In genomic region chr5:53343187-53343586, GRCh38 we compare ENCODE assay signal across 1 cellular context.
TF ChIP-seq lines count a peak whose summit lies in the region.

No MANE protein-coding gene starts in this region.

TF ChIP-seq in SK-N-SH, 30 proteins besides CTCF, POLR2A, EP300 and RAD21 (continued from another document):
- TF ChIP-seq, protein P1, sequence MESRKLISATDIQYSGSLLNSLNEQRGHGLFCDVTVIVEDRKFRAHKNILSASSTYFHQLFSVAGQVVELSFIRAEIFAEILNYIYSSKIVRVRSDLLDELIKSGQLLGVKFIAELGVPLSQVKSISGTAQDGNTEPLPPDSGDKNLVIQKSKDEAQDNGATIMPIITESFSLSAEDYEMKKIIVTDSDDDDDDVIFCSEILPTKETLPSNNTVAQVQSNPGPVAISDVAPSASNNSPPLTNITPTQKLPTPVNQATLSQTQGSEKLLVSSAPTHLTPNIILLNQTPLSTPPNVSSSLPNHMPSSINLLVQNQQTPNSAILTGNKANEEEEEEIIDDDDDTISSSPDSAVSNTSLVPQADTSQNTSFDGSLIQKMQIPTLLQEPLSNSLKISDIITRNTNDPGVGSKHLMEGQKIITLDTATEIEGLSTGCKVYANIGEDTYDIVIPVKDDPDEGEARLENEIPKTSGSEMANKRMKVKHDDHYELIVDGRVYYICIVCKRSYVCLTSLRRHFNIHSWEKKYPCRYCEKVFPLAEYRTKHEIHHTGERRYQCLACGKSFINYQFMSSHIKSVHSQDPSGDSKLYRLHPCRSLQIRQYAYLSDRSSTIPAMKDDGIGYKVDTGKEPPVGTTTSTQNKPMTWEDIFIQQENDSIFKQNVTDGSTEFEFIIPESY (IDR thresholded peaks at IDR 0.05; ENCODE audit: borderline replicate concordance, low read depth), result peak; percentile 60; the same call in 1 of the 2 replicates
- TF ChIP-seq USF2 (IDR thresholded peaks at IDR 0.05; ENCODE audit: borderline replicate concordance, low read depth, low read length), result no peak
- no peak for TF ChIP-seq YY1 (IDR thresholded peaks at IDR 0.05; ENCODE audit: low read depth)
- TF ChIP-seq NRF1 (IDR thresholded peaks at IDR 0.05; ENCODE audit: low read depth, low read length), result no peak
- TF ChIP-seq TEAD4 (IDR thresholded peaks at IDR 0.05; ENCODE audit: borderline replicate concordance, insufficient read depth), result peak; percentile 87
- TF ChIP-seq, protein P2, sequence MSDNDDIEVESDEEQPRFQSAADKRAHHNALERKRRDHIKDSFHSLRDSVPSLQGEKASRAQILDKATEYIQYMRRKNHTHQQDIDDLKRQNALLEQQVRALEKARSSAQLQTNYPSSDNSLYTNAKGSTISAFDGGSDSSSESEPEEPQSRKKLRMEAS (IDR thresholded peaks at IDR 0.05; ENCODE audit: low read depth), result peak; percentile 54; the same call in 1 of the 2 replicates
- 0 out of 2 replicates have a peak, but pooled peaks have one; percentile 81 for TF ChIP-seq SIN3A (IDR thresholded peaks at IDR 0.05; ENCODE audit: borderline replicate concordance, low read depth, low read length)
- peak; percentile 100 for TF ChIP-seq NFIC (IDR thresholded peaks at IDR 0.05; ENCODE audit: borderline replicate concordance)
- peak; percentile 32; the same call in 1 of the 2 replicates for TF ChIP-seq RCOR1 (IDR thresholded peaks at IDR 0.05; ENCODE audit: low read length)
- TF ChIP-seq ELF1 (IDR thresholded peaks at IDR 0.05), result peak; percentile 40; the same call in 1 of the 2 replicates
